In genomic region chr11:123233280-123233977, GRCh38 we compare ENCODE assay signal across 9 cellular contexts. TPM values are rescaled to one million over a fixed set of nuclear protein-coding genes. Genes with fewer than 3 reads are reported as not detected.
DNase-seq lines count a peak whose midpoint lies in the region; ATAC-seq and TF ChIP-seq lines count a peak whose summit lies in the region.
"Had no signal": no experiment of that assay in that cellular context is flagged by ENCODE, and none has a peak within 500 bp of the region (broad histone marks: within the 10 kb centered on the region; RNA-seq: fewer than 3 reads in every experiment).

No MANE protein-coding gene starts in this region.

- H3K27me3 ChIP-seq in cardiac muscle cell (no peaks in the 10 kb centered on the region), heart right ventricle (peaks cover 0 to 20% (median 0%) of the 10 kb centered on the region in 7 donors), lower lobe of right lung (ENCODE audit: low read depth) (no peaks in the 10 kb centered on the region)

- H3K9me3 Mint-ChIP-seq in activated T-helper 2 cell treated with anti-CD3 and anti-CD28 coated beads, Interferon-gamma antibody, Interleukin-2, Interleukin-4, amounts not matched to agents 10 μg/mL and 5 μg/mL and 100 μg/mL, durations not matched to agents 14 hours and 24 hours and 36 hours: no peaks in the 10 kb centered on the region

- no peak overlapping the region for H3K4me3 Mint-ChIP-seq in activated T-helper 2 cell treated with anti-CD3 and anti-CD28 coated beads, Interferon-gamma antibody, Interleukin-2, Interleukin-4, amounts not matched to agents 10 μg/mL and 5 μg/mL and 100 μg/mL, durations not matched to agents 14 hours and 24 hours and 36 hours (ENCODE audit: low read depth)

- H3K4me3 ChIP-seq in cardiac muscle cell (no peak overlapping the region), heart right ventricle (no peak overlapping the region), lower lobe of right lung (no peak overlapping the region)

- H3K36me3 ChIP-seq in cardiac muscle cell (no peaks in the 10 kb centered on the region), heart right ventricle (no peaks in the 10 kb centered on the region), lower lobe of right lung (no peaks in the 10 kb centered on the region)

- peak overlapping the region; percentile 48 for H3K27ac Mint-ChIP-seq in activated T-helper 2 cell treated with anti-CD3 and anti-CD28 coated beads, Interferon-gamma antibody, Interleukin-2, Interleukin-4, amounts not matched to agents 10 μg/mL and 5 μg/mL and 100 μg/mL, durations not matched to agents 14 hours and 24 hours and 36 hours

- H3K27ac ChIP-seq in cardiac muscle cell (peak overlapping the region; percentile 52), heart right ventricle (peak overlapping the region in 1 of 10 donors; percentile 76), lower lobe of right lung (no peak overlapping the region)

- 66 to 76% methylated on average over 6 of the region's 6 CpGs for WGBS in heart right ventricle, 2 donors

- intact Hi-C loops in heart right ventricle (cut with DNase I) (loop anchor here in 2 of 10 donors (10.0 kb wide), 2 partner anchors 59 to 69 kb away; no protein-coding TSS in a partner anchor), lower lobe of right lung (cut with DNase I) (no loop called here)
- intact Hi-C loops in activated T-helper 2 cell treated with anti-CD3 and anti-CD28 coated beads, Interferon-gamma antibody, Interleukin-2, Interleukin-4, amounts not matched to agents 10 μg/mL and 5 μg/mL and 100 μg/mL, durations not matched to agents 14 hours and 24 hours and 36 hours (cut with micrococcal nuclease): no loop called here

- H3K36me3 Mint-ChIP-seq in activated T-helper 2 cell treated with anti-CD3 and anti-CD28 coated beads, Interferon-gamma antibody, Interleukin-2, Interleukin-4, amounts not matched to agents 10 μg/mL and 5 μg/mL and 100 μg/mL, durations not matched to agents 14 hours and 24 hours and 36 hours (ENCODE audit: low read depth): peaks cover 4% of the 10 kb centered on the region

- peaks cover 14% of the 10 kb centered on the region for H3K27me3 Mint-ChIP-seq in activated T-helper 2 cell treated with anti-CD3 and anti-CD28 coated beads, Interferon-gamma antibody, Interleukin-2, Interleukin-4, amounts not matched to agents 10 μg/mL and 5 μg/mL and 100 μg/mL, durations not matched to agents 14 hours and 24 hours and 36 hours (ENCODE audit: low read depth)

- TF ChIP-seq CTCF in cardiac muscle cell (IDR thresholded peaks at IDR 0.05; ENCODE audit: low read depth, low read length) (no peak), heart right ventricle (IDR thresholded peaks at IDR 0.05) (no peak), lower lobe of right lung (IDR thresholded peaks at IDR 0.05) (no peak)

- peaks cover 27% of the 10 kb centered on the region for H3K4me1 Mint-ChIP-seq in activated T-helper 2 cell treated with anti-CD3 and anti-CD28 coated beads, Interferon-gamma antibody, Interleukin-2, Interleukin-4, amounts not matched to agents 10 μg/mL and 5 μg/mL and 100 μg/mL, durations not matched to agents 14 hours and 24 hours and 36 hours (ENCODE audit: low read depth)

- no peak for ATAC-seq in heart right ventricle
- ATAC-seq in HG02970 (IDR thresholded peaks at IDR 0.05; ENCODE audit: low FRiP score, unreplicated experiment): peak; percentile 87
- ATAC-seq in lower lobe of right lung: no peak

- DNase-seq in cardiac muscle cell (ENCODE audit: low read depth in 1 of 2, low spot score in 1 of 2) (no peak), heart right ventricle (no peak), lower lobe of right lung (no peak), cerebellar nuclear complex (lab: John Stamatoyannopoulos, UW) (no peak), medulla oblongata (ENCODE audit: extremely low spot score) (no peak)
- DNase-seq in activated T-helper 2 cell treated with anti-CD3 and anti-CD28 coated beads, Interferon-gamma antibody, Interleukin-2, Interleukin-4, amounts not matched to agents 10 μg/mL and 5 μg/mL and 100 μg/mL, durations not matched to agents 14 hours and 24 hours and 36 hours (ENCODE audit: low spot score): no peak
- DNase-seq in NK-92 treated with Interleukin-12 subunit alpha and Interleukin-12 subunit beta, amount 100 ng/mL, for 24 hours (lab: John Stamatoyannopoulos, UW): no peak
- DNase-seq: DND-41 had no signal

- no peaks in the 10 kb centered on the region for H3K9me3 ChIP-seq in cardiac muscle cell (ENCODE audit: low read depth)
- H3K9me3 ChIP-seq in heart right ventricle: no peaks in the 10 kb centered on the region
- H3K9me3 ChIP-seq in lower lobe of right lung: no peaks in the 10 kb centered on the region

- peaks cover 14% of the 10 kb centered on the region for H3K4me1 ChIP-seq in cardiac muscle cell (ENCODE audit: low read depth)
- H3K4me1 ChIP-seq in heart right ventricle: peaks cover 0 to 31% (median 0%) of the 10 kb centered on the region in 9 donors
- H3K4me1 ChIP-seq in lower lobe of right lung: peaks cover 8% of the 10 kb centered on the region

RNA-seq across cellular contexts. Expression of gene CLMP, which starts 38.4 kb away (rescaled TPM):
- 4.2 and 8.4 TPM in 2 replicates for total RNA-seq in cardiac muscle cell
- polyA plus RNA-seq in cardiac muscle cell: 2.1 and 5.1 TPM in 2 replicates
- total RNA-seq in heart right ventricle: 10 to 100 TPM in 2 of 10 donors, 1 to 10 TPM in 8; 1.9 to 16.9 (median 5.2) TPM
- 1 to 10 TPM; 4.1 to 8.8 TPM for polyA plus RNA-seq in heart right ventricle
- total RNA-seq in activated T-helper 2 cell treated with anti-CD3 and anti-CD28 coated beads, Interferon-gamma antibody, Interleukin-2, Interleukin-4, amounts not matched to agents 10 μg/mL and 5 μg/mL and 100 μg/mL, durations not matched to agents 14 hours and 24 hours and 36 hours: 0.05 and 0.11 TPM in 2 replicates
- total RNA-seq in lower lobe of right lung: 15.1 TPM
